Comparison of ENCODE assay signal across 8 cellular contexts in the genomic region with DNA sequence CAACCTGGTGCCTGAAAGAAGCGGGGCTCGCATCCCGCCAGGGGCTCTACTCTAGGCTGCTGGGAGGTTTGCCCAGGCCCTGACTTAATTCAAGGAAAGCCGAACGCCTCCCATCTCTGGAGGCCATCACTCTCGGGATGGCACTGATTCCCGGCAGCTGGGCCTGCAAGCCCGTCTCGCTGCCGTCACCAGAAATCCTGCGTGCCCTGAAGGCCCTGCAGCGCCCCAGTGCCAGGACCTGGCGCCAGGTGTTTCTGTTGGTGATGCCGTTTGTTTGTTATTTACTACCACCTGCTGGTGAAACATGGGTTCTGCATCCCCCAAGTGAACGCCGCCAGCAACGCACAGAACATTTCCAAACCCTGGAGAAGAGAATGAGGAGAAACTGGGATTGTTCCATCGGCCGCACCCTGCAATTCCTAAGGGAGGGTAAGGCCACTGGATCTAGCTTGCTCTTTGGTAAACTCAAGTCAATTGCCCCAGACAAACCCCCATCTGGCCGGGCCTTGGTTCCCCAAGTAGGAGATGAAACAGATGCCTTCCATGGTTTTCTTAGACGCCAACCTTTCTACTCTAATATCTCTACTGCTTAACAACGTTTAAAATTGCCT.
DNase-seq lines count a peak whose midpoint lies in the region; ATAC-seq and TF ChIP-seq lines count a peak whose summit lies in the region.

No MANE protein-coding gene starts in this region.

- CTCF ChIA-PET in GM10248 (lab: Yijun Ruan, JAX), result interaction anchor here (1.0 to 1.4 kb wide), 2 partner anchors 17 to 293 kb away, joined by 3 to 7 read pairs; no protein-coding TSS in a partner anchor

- intact Hi-C loops in right cardiac atrium (cut with DNase I) (loop anchor here in 2 of 4 donors (5.0 to 10.0 kb wide), 2 partner anchors 293 to 385 kb away; partner anchors contain the start of gene CFAP77 (in 2 of the 2)), aorta (cut with DNase I) (no loop called here)

- H3K27ac ChIP-seq in right cardiac atrium (ENCODE audit: low read length) (no peak overlapping the region), rectal smooth muscle tissue (ENCODE audit: low read depth, low read length) (no peak overlapping the region), aorta (ENCODE audit: low read depth in 1 of 2, low read length in 2 of 2) (no peak overlapping the region)

- DNase-seq in GM10248 (ENCODE audit: extremely low spot score) (peak; percentile 79), NCI-H1436 (lab: John Stamatoyannopoulos, UW) (peak; percentile 75), T-helper 2 cell (peak; percentile 34 to 70 (median 44)), amygdala (lab: John Stamatoyannopoulos, UW) (peak in 47 of 56 donors; percentile 3 to 87 (median 42)), right cardiac atrium (peak; percentile 61 to 95 (median 88)), aorta (peak; percentile 81 to 83)

- H3K9ac ChIP-seq in rectal smooth muscle tissue (ENCODE audit: low read length), result no peak overlapping the region

- H3K36me3 ChIP-seq in rectal smooth muscle tissue (ENCODE audit: control insufficient read depth, insufficient read depth, low read length) (no peaks in the 10 kb centered on the region), aorta (ENCODE audit: control insufficient read depth in 1 of 2, insufficient read depth in 2 of 2, low read length in 1 of 2) (no peaks in the 10 kb centered on the region)

- H3K4me3 ChIP-seq in right cardiac atrium (ENCODE audit: low read length) (no peak overlapping the region), rectal smooth muscle tissue (ENCODE audit: low read length) (peak overlapping the region; percentile 42), aorta (ENCODE audit: low read length in 2 of 2) (no peak overlapping the region)

- H3K4me1 ChIP-seq in right cardiac atrium (ENCODE audit: control insufficient read depth, insufficient read depth, low read length) (peaks cover 9% of the 10 kb centered on the region), rectal smooth muscle tissue (ENCODE audit: control insufficient read depth, insufficient read depth, low read length) (no peaks in the 10 kb centered on the region), aorta (ENCODE audit: control insufficient read depth in 1 of 2, insufficient read depth in 2 of 2, low read length in 2 of 2) (no peaks in the 10 kb centered on the region)

- H3K27me3 ChIP-seq in right cardiac atrium (ENCODE audit: control insufficient read depth, insufficient read depth), result no peaks in the 10 kb centered on the region
- no peaks in the 10 kb centered on the region for H3K27me3 ChIP-seq in rectal smooth muscle tissue (ENCODE audit: control insufficient read depth, insufficient read depth, low read length)
- no peaks in the 10 kb centered on the region for H3K27me3 ChIP-seq in aorta (ENCODE audit: control insufficient read depth in 1 of 2, insufficient read depth in 2 of 2, low read length in 1 of 2)

- no peaks in the 10 kb centered on the region for H3K9me3 ChIP-seq in right cardiac atrium (ENCODE audit: control insufficient read depth, low read length)
- H3K9me3 ChIP-seq in aorta (ENCODE audit: control insufficient read depth, low read length), result no peaks in the 10 kb centered on the region

- ATAC-seq in right cardiac atrium, result peak; percentile 52 to 69
- peak; percentile 74 for ATAC-seq in aorta (ENCODE audit: low FRiP score)
- ATAC-seq in GM21447 (IDR thresholded peaks at IDR 0.05; ENCODE audit: unreplicated experiment), result no peak

- 17% methylated on average over 22 of the region's 22 CpGs for WGBS in right cardiac atrium
- 15 to 18% methylated on average over 22 of the region's 22 CpGs for WGBS in aorta, 2 donors

- POLR2A ChIA-PET in GM10248 (lab: Yijun Ruan, JAX), result no interaction called here

- TF ChIP-seq CTCF in GM10248 (IDR thresholded peaks at IDR 0.05; ENCODE audit: control extremely low read depth, extremely low read depth, low read depth, missing control alignments), result peak; percentile 89
